Comparison of ENCODE assay signal across 1 cellular context in genomic region chr17:56785997-56786680, GRCh38.
TF ChIP-seq lines count a peak whose summit lies in the region.

No MANE protein-coding gene starts in this region.

TF ChIP-seq in HCT116, 20 proteins besides CTCF, POLR2A, EP300 and RAD21:
- TF ChIP-seq, protein P1, sequence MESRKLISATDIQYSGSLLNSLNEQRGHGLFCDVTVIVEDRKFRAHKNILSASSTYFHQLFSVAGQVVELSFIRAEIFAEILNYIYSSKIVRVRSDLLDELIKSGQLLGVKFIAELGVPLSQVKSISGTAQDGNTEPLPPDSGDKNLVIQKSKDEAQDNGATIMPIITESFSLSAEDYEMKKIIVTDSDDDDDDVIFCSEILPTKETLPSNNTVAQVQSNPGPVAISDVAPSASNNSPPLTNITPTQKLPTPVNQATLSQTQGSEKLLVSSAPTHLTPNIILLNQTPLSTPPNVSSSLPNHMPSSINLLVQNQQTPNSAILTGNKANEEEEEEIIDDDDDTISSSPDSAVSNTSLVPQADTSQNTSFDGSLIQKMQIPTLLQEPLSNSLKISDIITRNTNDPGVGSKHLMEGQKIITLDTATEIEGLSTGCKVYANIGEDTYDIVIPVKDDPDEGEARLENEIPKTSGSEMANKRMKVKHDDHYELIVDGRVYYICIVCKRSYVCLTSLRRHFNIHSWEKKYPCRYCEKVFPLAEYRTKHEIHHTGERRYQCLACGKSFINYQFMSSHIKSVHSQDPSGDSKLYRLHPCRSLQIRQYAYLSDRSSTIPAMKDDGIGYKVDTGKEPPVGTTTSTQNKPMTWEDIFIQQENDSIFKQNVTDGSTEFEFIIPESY (IDR thresholded peaks at IDR 0.05; ENCODE audit: extremely low read depth, insufficient replicate concordance, low read length) = no peak
- TF ChIP-seq CEBPB (IDR thresholded peaks at IDR 0.05; ENCODE audit: low read depth) (no peak), TCF7L2 (IDR thresholded peaks at IDR 0.05; ENCODE audit: borderline replicate concordance, extremely low read depth, insufficient read depth, insufficient read length) (no peak), YY1 (IDR thresholded peaks at IDR 0.05; ENCODE audit: extremely low read depth, insufficient replicate concordance, low read depth, low read length) (no peak)
